ENCODE assay signal across 12 cellular contexts in genomic region chr3:53169832-53170324, GRCh38. TPM values are rescaled to one million over a fixed set of nuclear protein-coding genes. Genes with fewer than 3 reads are reported as not detected.
A peak's percentile ranks its signal among the peaks of the same experiment; 100 is the strongest.
DNase-seq lines count a peak whose midpoint lies in the region; FAIRE-seq and TF ChIP-seq lines count a peak whose summit lies in the region.
"Had no signal": no experiment of that assay in that cellular context is flagged by ENCODE, and none has a peak within 500 bp of the region (broad histone marks: within the 10 kb centered on the region; RNA-seq: fewer than 3 reads in every experiment).

No MANE protein-coding gene starts in this region.

- FAIRE-seq in frontal cortex (lab: Jason Lieb, UNC), result no peak

- no peaks in the 10 kb centered on the region for H3K9me3 ChIP-seq in BE2C
- H3K9me3 ChIP-seq: SJCRH30 had no signal

- no peaks in the 10 kb centered on the region for H3K27me3 ChIP-seq in BE2C
- H3K27me3 ChIP-seq: SJCRH30 had no signal

- H3K36me3 ChIP-seq in BE2C, result no peaks in the 10 kb centered on the region
- H3K36me3 ChIP-seq: SJCRH30 had no signal

- TF ChIP-seq POLR2A in NB4 (IDR thresholded peaks at IDR 0.05; ENCODE audit: extremely low read depth, insufficient read length), result no peak

- no peaks in the 10 kb centered on the region for H3K36me3 Mint-ChIP-seq in immature natural killer cell

- no peaks in the 10 kb centered on the region for H3K9me3 Mint-ChIP-seq in immature natural killer cell
- H3K9me3 Mint-ChIP-seq: CD4-positive, alpha-beta T cell had no signal

- peaks cover 72 to 79% of the 10 kb centered on the region in 2 donors for H3K4me1 Mint-ChIP-seq in immature natural killer cell

- H3K4me3 ChIP-seq in GM12865 (ENCODE audit: low read depth, low read length) (peak overlapping the region; percentile 52), NB4 (ENCODE audit: low read depth, low read length) (peak overlapping the region; percentile 51), skin epidermis (peak overlapping the region in 1 of 7 experiments; percentile 8), BE2C (ENCODE audit: low read depth, low read length) (no peak overlapping the region)
- H3K4me3 ChIP-seq: SJCRH30 had no signal

- H3K4me3 Mint-ChIP-seq in immature natural killer cell, result peak overlapping the region in 3 of 5 donors; percentile 47 to 62 (median 52)
- H3K4me3 Mint-ChIP-seq: activated naive CD8-positive, alpha-beta T cell; CD4-positive, alpha-beta T cell had no signal

- TF ChIP-seq CTCF in GM12865 (IDR thresholded peaks at IDR 0.05; ENCODE audit: insufficient read depth, low read depth, low read length, missing control alignments) (no peak), NB4 (IDR thresholded peaks at IDR 0.05; ENCODE audit: low read depth, low read length) (no peak), BE2C (IDR thresholded peaks at IDR 0.05; ENCODE audit: low read depth, low read length) (no peak)

- no peaks in the 10 kb centered on the region for H3K4me1 ChIP-seq in BE2C

- no peak for DNase-seq in GM12865 (ENCODE audit: low read depth)
- DNase-seq in NB4 (ENCODE audit: low read depth), result no peak
- peak in 1 of 3 donors; percentile 20 for DNase-seq in immature natural killer cell
- no peak for DNase-seq in frontal cortex (ENCODE audit: low spot score in 2 of 2)
- DNase-seq in COLO668 (lab: John Stamatoyannopoulos, UW; ENCODE audit: unreplicated experiment), result no peak
- no peak for DNase-seq in BE2C
- no peak for DNase-seq in ureter (ENCODE audit: low spot score)
- DNase-seq: CD4-positive, alpha-beta T cell; NCI-H187 had no signal

- peaks cover 0 to 1% (median 1%) of the 10 kb centered on the region in 3 donors for H3K27me3 Mint-ChIP-seq in immature natural killer cell (ENCODE audit: low read depth in 3 of 3)
- H3K27me3 Mint-ChIP-seq: activated naive CD8-positive, alpha-beta T cell; CD4-positive, alpha-beta T cell had no signal

- peak overlapping the region in 18 of 21 experiments; percentile 1 to 84 (median 46) for H3K27ac ChIP-seq in skin epidermis
- H3K27ac ChIP-seq: SJCRH30 had no signal

- no peak overlapping the region for H3K27ac Mint-ChIP-seq in immature natural killer cell
- H3K27ac Mint-ChIP-seq: activated naive CD8-positive, alpha-beta T cell; CD4-positive, alpha-beta T cell had no signal

RNA-seq across cellular contexts. Expression of gene PRKCD, which starts 8.9 kb away (rescaled TPM):
- 10 to 100 TPM; 14.7 to 36.8 (median 26.1) TPM for polyA plus RNA-seq in immature natural killer cell
- total RNA-seq in frontal cortex (0.82 TPM), ureter (82.2 TPM)
- 0.39 TPM for polyA plus RNA-seq in BE2C (2012; ENCODE audit: insufficient read depth, insufficient read length, low read depth)

RNA-seq across cellular contexts. Expression of gene RFT1, which starts 39.6 kb away (rescaled TPM):
- 10 to 100 TPM; 14.2 to 29.2 (median 21.7) TPM for polyA plus RNA-seq in immature natural killer cell
- total RNA-seq in frontal cortex (6.1 TPM), ureter (33.3 TPM)
- polyA plus RNA-seq in BE2C (2012; ENCODE audit: insufficient read depth, insufficient read length, low read depth), result 14.9 TPM

Comparison
In these comparisons a context has a peak if more than half of its experiments do, and no peak if none do; other contexts are left out.
1. RNA of gene PRKCD, which starts 8.9 kb away (total RNA-seq): 82.2 TPM in ureter (single experiment); 0.82 TPM in frontal cortex (single experiment); every median in the first group is over 10 times any median in the second.